ENCODE assay signal across 13 cellular contexts in the genomic region with DNA sequence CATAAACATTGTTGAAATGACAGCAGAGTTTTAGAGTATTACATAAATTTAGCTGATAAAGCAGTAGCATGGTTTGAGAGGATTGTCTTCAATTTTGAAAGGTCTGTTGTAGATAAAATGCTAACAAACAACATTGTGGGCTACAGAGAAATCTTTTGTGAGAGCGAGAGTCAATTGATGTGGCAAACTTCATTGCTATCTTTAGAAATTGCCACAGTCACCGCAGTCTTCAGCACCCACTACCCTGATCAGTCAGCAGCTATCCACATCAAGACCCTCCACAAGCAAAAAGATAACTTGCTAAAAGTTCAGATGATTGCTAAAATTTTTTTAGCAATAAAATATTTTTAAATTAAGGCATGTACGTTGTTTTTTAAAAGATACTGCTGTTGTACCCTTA. TPM values are rescaled to one million over a fixed set of nuclear protein-coding genes. Genes with fewer than 3 reads are reported as not detected.
A peak's percentile ranks its signal among the peaks of the same experiment; 100 is the strongest.
DNase-seq lines count a peak whose midpoint lies in the region; ATAC-seq and TF ChIP-seq lines count a peak whose summit lies in the region.
"Had no signal": no experiment of that assay in that cellular context is flagged by ENCODE, and none has a peak within 500 bp of the region (broad histone marks: within the 10 kb centered on the region; RNA-seq: fewer than 3 reads in every experiment).

No MANE protein-coding gene starts in this region.

- peaks cover 47% of the 10 kb centered on the region for H3K36me3 Mint-ChIP-seq in activated T-cell treated with anti-CD3 and anti-CD28 coated beads, Interleukin-2, amount 50 U/mL, for 24 hours (ENCODE audit: low read depth)
- H3K36me3 Mint-ChIP-seq in activated naive CD8-positive, alpha-beta T cell treated with anti-CD3 and anti-CD28 coated beads for 36 hours = peaks cover 28% of the 10 kb centered on the region

- H2AFZ ChIP-seq in smooth muscle cell (ENCODE audit: low read depth) = no peak overlapping the region
- H2AFZ ChIP-seq: parathyroid adenoma had no signal

- H3K36me3 ChIP-seq in smooth muscle cell (ENCODE audit: low read depth) = peaks cover 3% of the 10 kb centered on the region
- H3K36me3 ChIP-seq: adrenal gland, vagina had no signal

- no peak for TF ChIP-seq CTCF in smooth muscle cell (IDR thresholded peaks at IDR 0.05; ENCODE audit: borderline replicate concordance, insufficient read depth, poor library complexity, severe bottlenecking)

- H3K4me1 Mint-ChIP-seq in activated T-cell treated with anti-CD3 and anti-CD28 coated beads, Interleukin-2, amount 50 U/mL, for 24 hours (ENCODE audit: low read depth) = peaks cover 44% of the 10 kb centered on the region
- peaks cover 26% of the 10 kb centered on the region for H3K4me1 Mint-ChIP-seq in activated naive CD8-positive, alpha-beta T cell treated with anti-CD3 and anti-CD28 coated beads for 36 hours

- WGBS in smooth muscle cell (ENCODE audit: low lambda C conversion rate) = 43% methylated on average over 3 of the region's 3 CpGs

- peaks cover 27% of the 10 kb centered on the region for H3F3A ChIP-seq in smooth muscle cell (ENCODE audit: low read depth)

- H3K4me2 ChIP-seq in smooth muscle cell = peak overlapping the region; percentile 74

- no peak overlapping the region for H3K4me3 Mint-ChIP-seq in activated T-cell treated with anti-CD3 and anti-CD28 coated beads, Interleukin-2, amount 50 U/mL, for 24 hours
- H3K4me3 Mint-ChIP-seq in activated naive CD8-positive, alpha-beta T cell treated with anti-CD3 and anti-CD28 coated beads for 36 hours = peak overlapping the region; percentile 25

- no peaks in the 10 kb centered on the region for H3K27me3 ChIP-seq in smooth muscle cell (ENCODE audit: low read depth)
- H3K27me3 ChIP-seq: adrenal gland, vagina had no signal

- peak overlapping the region; percentile 41 for H3K27ac Mint-ChIP-seq in activated T-cell treated with anti-CD3 and anti-CD28 coated beads, Interleukin-2, amount 50 U/mL, for 24 hours
- H3K27ac Mint-ChIP-seq in activated naive CD8-positive, alpha-beta T cell treated with anti-CD3 and anti-CD28 coated beads for 36 hours = peak overlapping the region; percentile 55

- H3K27me3 Mint-ChIP-seq in activated T-cell treated with anti-CD3 and anti-CD28 coated beads, Interleukin-2, amount 50 U/mL, for 24 hours = no peaks in the 10 kb centered on the region
- H3K27me3 Mint-ChIP-seq in activated naive CD8-positive, alpha-beta T cell treated with anti-CD3 and anti-CD28 coated beads for 36 hours = no peaks in the 10 kb centered on the region

- H3K9me3 Mint-ChIP-seq in activated T-cell treated with anti-CD3 and anti-CD28 coated beads, Interleukin-2, amount 50 U/mL, for 24 hours = peaks cover 11% of the 10 kb centered on the region
- peaks cover 6% of the 10 kb centered on the region for H3K9me3 Mint-ChIP-seq in activated naive CD8-positive, alpha-beta T cell treated with anti-CD3 and anti-CD28 coated beads for 36 hours

- peak overlapping the region; percentile 8 for H3K4me3 ChIP-seq in smooth muscle cell
- H3K4me3 ChIP-seq: adrenal gland, vagina had no signal

- peaks cover 19% of the 10 kb centered on the region for H3K79me2 ChIP-seq in smooth muscle cell (ENCODE audit: low read depth)
- H3K79me2 ChIP-seq: parathyroid adenoma had no signal

- DNase-seq in activated T-cell treated with anti-CD3 and anti-CD28 coated beads, Interleukin-2, amount 50 U/mL, for 24 hours = no peak
- DNase-seq in activated T-cell treated with anti-CD3 and anti-CD28 coated beads, Interleukin-2, amount 50 U/mL, for 48 hours = no peak
- DNase-seq in activated naive CD8-positive, alpha-beta T cell treated with anti-CD3 and anti-CD28 coated beads for 36 hours = peak; percentile 13
- DNase-seq in smooth muscle cell (lab: John Stamatoyannopoulos, UW; ENCODE audit: unreplicated experiment) = no peak
- DNase-seq: adrenal gland, DMS153, NCI-H2171 had no signal

- H3K4me1 ChIP-seq in smooth muscle cell (ENCODE audit: low read depth) = peaks cover 11% of the 10 kb centered on the region
- H3K4me1 ChIP-seq: parathyroid adenoma had no signal

- H3K9ac ChIP-seq in smooth muscle cell (ENCODE audit: low read depth) = peak overlapping the region; percentile 21
- H3K9ac ChIP-seq: parathyroid adenoma had no signal

- H3K9me3 ChIP-seq in smooth muscle cell (replicated peaks; ENCODE audit: low read depth) = no peaks in the 10 kb centered on the region
- H3K9me3 ChIP-seq: vagina had no signal

- peak overlapping the region; percentile 93 for H3K27ac ChIP-seq in smooth muscle cell (ENCODE audit: low read depth)
- H3K27ac ChIP-seq: parathyroid adenoma, vagina had no signal

- peak; percentile 78 for ATAC-seq in HG02610 (IDR thresholded peaks at IDR 0.05; ENCODE audit: unreplicated experiment)
- no peak for ATAC-seq in GM19328 (IDR thresholded peaks at IDR 0.05; ENCODE audit: unreplicated experiment)
- no peak for ATAC-seq in GM18517 (IDR thresholded peaks at IDR 0.05; ENCODE audit: unreplicated experiment)
- ATAC-seq in HG03457 (IDR thresholded peaks at IDR 0.05; ENCODE audit: unreplicated experiment) = no peak

- H4K20me1 ChIP-seq in smooth muscle cell (ENCODE audit: low read depth) = peaks cover 7% of the 10 kb centered on the region

RNA-seq across cellular contexts. Expression of a gene that starts 17.5 kb away (rescaled TPM):
- total RNA-seq in activated naive CD8-positive, alpha-beta T cell treated with anti-CD3 and anti-CD28 coated beads for 36 hours = 10 to 100 TPM; 21.8 to 24.0 TPM
- 35.5 and 37.9 TPM in 2 replicates for total RNA-seq in smooth muscle cell
- 22.2 and 26.8 TPM in 2 replicates for polyA plus RNA-seq in smooth muscle cell
